ENCODE assay signal across 1 cellular context in genomic region chr15:75203908-75204263, GRCh38.
TF ChIP-seq lines count a peak whose summit lies in the region.

No MANE protein-coding gene starts in this region.

TF ChIP-seq in GM23338, 12 proteins besides CTCF, POLR2A, EP300 and RAD21 (continued from another document):
- no peak for TF ChIP-seq REST (IDR thresholded peaks at IDR 0.05; ENCODE audit: unreplicated experiment)
- TF ChIP-seq STAT1 (IDR thresholded peaks at IDR 0.05; ENCODE audit: unreplicated experiment) = no peak
- no peak for TF ChIP-seq NANOG (IDR thresholded peaks at IDR 0.05; ENCODE audit: borderline replicate concordance)
- no peak for TF ChIP-seq EZH2 (IDR thresholded peaks at IDR 0.05; ENCODE audit: low read depth, unreplicated experiment)
